In the genomic region with DNA sequence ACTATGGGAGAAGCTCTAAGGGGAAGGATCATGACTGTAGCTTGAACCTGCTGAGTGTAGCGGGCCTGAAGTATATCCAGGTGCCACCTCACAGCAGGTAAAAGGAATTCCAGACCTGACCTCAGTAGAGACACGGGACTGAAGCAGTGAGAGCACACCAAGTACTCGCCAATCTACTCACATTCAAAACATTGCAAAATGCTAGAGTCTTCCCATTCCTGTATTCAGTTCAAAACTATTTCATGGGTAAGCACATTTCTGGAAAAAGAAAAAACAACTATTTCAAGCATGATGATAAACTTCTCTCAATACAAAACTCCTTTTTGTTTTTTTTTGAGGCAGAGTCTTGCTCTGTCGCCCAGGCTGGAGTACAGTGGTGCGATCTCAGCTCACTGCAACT, we compare ENCODE assay signal across 25 cellular contexts.
"Had no signal": no experiment of that assay in that cellular context is flagged by ENCODE, and none has a peak within 500 bp of the region (broad histone marks: within the 10 kb centered on the region; RNA-seq: fewer than 3 reads in every experiment).

No MANE protein-coding gene starts in this region.

- H3K4me1 ChIP-seq: prostate gland, tibial artery had no signal

- H3K27ac ChIP-seq: ovary, prostate gland, tibial artery, WERI-Rb-1 had no signal

- H3K4me3 ChIP-seq: ovary, prostate gland, tibial artery had no signal

- H3K27me3 Mint-ChIP-seq: activated CD4-positive, alpha-beta T cell treated with anti-CD3 and anti-CD28 coated beads, Interleukin-2, amount 10 ng/mL, durations not matched to agents 7 days and 5 days; activated naive CD8-positive, alpha-beta T cell had no signal

- H3K36me3 Mint-ChIP-seq: activated naive CD8-positive, alpha-beta T cell; mesothelial cell of epicardium; natural killer cell; T-cell had no signal

- H3K4me3 Mint-ChIP-seq: activated CD4-positive, alpha-beta T cell treated with anti-CD3 and anti-CD28 coated beads, Interleukin-2, amount 10 ng/mL, durations not matched to agents 7 days and 5 days; activated naive CD8-positive, alpha-beta T cell; activated T-cell treated with anti-CD3 and anti-CD28 coated beads, Interleukin-2, amount 50 U/mL, for 4 hours; mesothelial cell of epicardium; natural killer cell; T-cell; T-helper 2 cell treated with Interferon-gamma antibody and Interleukin-4, amounts not matched to agents 5 μg/mL and 100 μg/mL, for 36 hours had no signal

- DNase-seq: activated CD4-positive, alpha-beta T cell treated with anti-CD3 and anti-CD28 coated beads, Interleukin-2, amount 10 ng/mL, durations not matched to agents 7 days and 5 days; activated CD4-positive, CD25-positive, alpha-beta regulatory T cell treated with anti-CD3 and anti-CD28 coated beads, Interleukin-2, amount 50 U/mL, for 72 hours; activated naive CD4-positive, alpha-beta T cell; activated T-cell treated with anti-CD3 and anti-CD28 coated beads, Interleukin-2, amount 50 U/mL, for 4 hours; cortex of kidney; foreskin melanocyte; glutamatergic neuron; hippocampal formation; left ventricle myocardium superior; mammary epithelial cell; natural killer cell; ovary; stimulated activated CD4-positive, alpha-beta T cell treated with anti-CD3 and anti-CD28 coated beads, Interleukin-4, amount 100 ng/mL, for 24 hours; stimulated activated naive CD4-positive, alpha-beta T cell treated with Interleukin-2 at 50 U/mL for 16 hours; substantia nigra; T-cell; tibial artery; WERI-Rb-1 had no signal

- FAIRE-seq: bronchial epithelial cell, urothelium cell line had no signal

- H3K36me3 ChIP-seq: ovary, prostate gland, tibial artery, WERI-Rb-1 had no signal

- ATAC-seq: activated T-cell treated with anti-CD3 and anti-CD28 coated beads, Interleukin-2, amount 50 U/mL, for 4 hours; left ventricle myocardium superior; natural killer cell; T-cell had no signal

- H3K4me1 Mint-ChIP-seq: activated CD4-positive, alpha-beta T cell treated with anti-CD3 and anti-CD28 coated beads, Interleukin-2, amount 10 ng/mL, durations not matched to agents 7 days and 5 days; mesothelial cell of epicardium; natural killer cell; T-cell had no signal

- H3K27me3 ChIP-seq: ovary had no signal

- H3K27ac Mint-ChIP-seq: activated CD4-positive, alpha-beta T cell treated with anti-CD3 and anti-CD28 coated beads, Interleukin-2, amount 10 ng/mL, durations not matched to agents 7 days and 5 days; activated naive CD8-positive, alpha-beta T cell; activated T-helper 2 cell treated with anti-CD3 and anti-CD28 coated beads, Interferon-gamma antibody, Interleukin-2, Interleukin-4, amounts not matched to agents 10 μg/mL and 5 μg/mL and 100 μg/mL, durations not matched to agents 14 hours and 24 hours and 36 hours; mesothelial cell of epicardium; natural killer cell; T-cell; T-helper 2 cell treated with Interferon-gamma antibody and Interleukin-4, amounts not matched to agents 5 μg/mL and 100 μg/mL, for 36 hours had no signal

- H3K9me3 ChIP-seq: ovary, prostate gland, tibial artery had no signal

- H3K9me3 Mint-ChIP-seq: activated CD4-positive, alpha-beta T cell treated with anti-CD3 and anti-CD28 coated beads, Interleukin-2, amount 10 ng/mL, durations not matched to agents 7 days and 5 days; mesothelial cell of epicardium; natural killer cell had no signal
